Comparison of ENCODE assay signal across 14 cellular contexts in the genomic region with DNA sequence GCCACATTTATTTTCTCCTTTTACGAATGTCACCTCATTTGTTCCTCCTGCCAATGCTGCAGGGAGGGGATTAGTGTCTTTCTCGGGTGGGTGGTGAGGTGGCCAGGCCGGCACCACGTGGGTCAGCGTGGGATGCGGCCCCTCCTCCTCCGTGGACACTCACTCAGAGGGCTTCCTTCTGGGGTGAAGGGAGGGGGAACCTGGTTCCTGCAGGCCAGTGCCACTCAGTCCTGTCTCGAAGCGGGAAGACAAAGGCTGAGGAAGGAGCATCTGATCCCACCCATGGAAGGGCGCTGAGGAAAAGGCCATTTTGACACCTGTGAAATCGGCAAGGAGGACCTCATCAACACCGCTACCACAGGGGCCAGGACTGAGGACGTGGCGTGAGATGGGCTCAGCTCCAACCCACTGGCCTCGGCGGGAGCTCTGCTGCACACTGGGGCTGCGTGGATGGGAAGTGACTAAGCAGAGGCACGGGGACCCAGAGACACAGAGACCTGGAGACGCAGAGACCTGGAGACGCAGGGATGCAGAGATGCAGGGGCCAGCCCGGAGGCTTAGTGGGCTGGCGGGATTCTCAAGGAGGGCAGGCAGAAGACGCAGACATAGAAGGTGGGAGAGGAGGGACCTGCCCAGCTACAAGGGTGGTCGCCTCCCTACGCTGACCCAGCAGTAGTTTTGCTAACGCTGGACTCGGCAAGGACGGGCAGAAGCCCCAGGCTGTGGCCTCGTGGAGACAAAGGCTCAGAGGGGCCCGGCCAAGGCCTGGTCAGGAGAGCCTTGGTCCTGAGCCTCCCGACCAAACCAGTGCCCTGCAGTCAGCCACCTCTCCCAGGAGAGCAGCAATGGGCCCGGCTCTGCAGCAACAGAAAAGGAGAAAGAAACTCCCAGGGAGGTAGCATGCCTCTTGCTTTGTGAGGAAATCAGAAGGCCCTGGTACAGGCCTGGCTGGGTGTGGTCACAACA.
A peak's percentile ranks its signal among the peaks of the same experiment; 100 is the strongest.
DNase-seq lines count a peak whose midpoint lies in the region; ATAC-seq and TF ChIP-seq lines count a peak whose summit lies in the region.
"Had no signal": no experiment of that assay in that cellular context is flagged by ENCODE, and none has a peak within 500 bp of the region (broad histone marks: within the 10 kb centered on the region; RNA-seq: fewer than 3 reads in every experiment).

No MANE protein-coding gene starts in this region.

- H3K4me3 Mint-ChIP-seq in WTC11 = no peak overlapping the region
- H3K4me3 Mint-ChIP-seq: activated CD4-positive, alpha-beta T cell treated with anti-CD3 and anti-CD28 coated beads, Interleukin-2, amount 10 ng/mL, durations not matched to agents 24 days and 14 days; activated T-cell treated with anti-CD3 and anti-CD28 coated beads, Interleukin-2, amount 50 U/mL, for 72 hours had no signal

- no peaks in the 10 kb centered on the region for H3K9me3 Mint-ChIP-seq in WTC11
- H3K9me3 Mint-ChIP-seq: activated CD4-positive, alpha-beta T cell treated with anti-CD3 and anti-CD28 coated beads, Interleukin-2, amount 10 ng/mL, durations not matched to agents 24 days and 14 days; activated T-cell treated with anti-CD3 and anti-CD28 coated beads, Interleukin-2, amount 50 U/mL, for 72 hours had no signal

- H3K27me3 Mint-ChIP-seq in WTC11 (ENCODE audit: low read depth) = no peaks in the 10 kb centered on the region
- H3K27me3 Mint-ChIP-seq: activated CD4-positive, alpha-beta T cell treated with anti-CD3 and anti-CD28 coated beads, Interleukin-2, amount 10 ng/mL, durations not matched to agents 24 days and 14 days had no signal

- intact Hi-C loops in sciatic nerve (cut with DNase I) = no loop called here

- no peak overlapping the region for H3K27ac Mint-ChIP-seq in WTC11
- H3K27ac Mint-ChIP-seq: activated CD4-positive, alpha-beta T cell treated with anti-CD3 and anti-CD28 coated beads, Interleukin-2, amount 10 ng/mL, durations not matched to agents 24 days and 14 days; activated T-cell treated with anti-CD3 and anti-CD28 coated beads, Interleukin-2, amount 50 U/mL, for 72 hours had no signal

- H3K36me3 Mint-ChIP-seq in WTC11 = no peaks in the 10 kb centered on the region

- no peak for TF ChIP-seq CTCF in WTC11 (IDR thresholded peaks at IDR 0.05)

- H3K4me1 Mint-ChIP-seq in WTC11 = no peaks in the 10 kb centered on the region; the same call in 1 of the 2 replicates
- H3K4me1 Mint-ChIP-seq: activated CD4-positive, alpha-beta T cell treated with anti-CD3 and anti-CD28 coated beads, Interleukin-2, amount 10 ng/mL, durations not matched to agents 24 days and 14 days had no signal

- peak; percentile 19 for DNase-seq in activated CD4-positive, CD25-positive, alpha-beta regulatory T cell treated with anti-CD3 and anti-CD28 coated beads, Interleukin-2, amount 50 U/mL, for 72 hours
- DNase-seq in WTC11 (ENCODE audit: low spot score) (peak; percentile 9), iPS-NIHi7 (ENCODE audit: extremely low spot score) (peak; percentile 8), sciatic nerve (ENCODE audit: low spot score) (peak; percentile 33), NCI-H748 treated with DMSO at 0.1 percent for 48 hours (lab: John Stamatoyannopoulos, UW) (no peak), T-helper 9 cell (no peak), NCI-H1694 treated with DMSO at 0.1 percent for 48 hours (lab: John Stamatoyannopoulos, UW) (no peak)
- DNase-seq: activated CD4-positive, alpha-beta T cell treated with anti-CD3 and anti-CD28 coated beads, Interleukin-2, amount 10 ng/mL, durations not matched to agents 24 days and 14 days; activated T-cell treated with anti-CD3 and anti-CD28 coated beads, Interleukin-2, amount 50 U/mL, for 72 hours; DMS 273 treated with DMSO at 0.1 percent for 48 hours; NCI-H2081; NCI-H526; thyroid gland had no signal

- CTCF ChIA-PET in WTC11 (lab: Charles Lee) = interaction anchor here (1.1 kb wide), 1 partner anchor 27 kb away, joined by 3 read pairs; no protein-coding TSS in a partner anchor

- POLR2A ChIA-PET in WTC11 (lab: Charles Lee) = no interaction called here

- ATAC-seq in activated CD4-positive, CD25-positive, alpha-beta regulatory T cell treated with anti-CD3 and anti-CD28 coated beads, Interleukin-2, amount 50 U/mL, for 24 hours = no peak
- no peak for ATAC-seq in WTC11
- no peak for ATAC-seq in sciatic nerve
- ATAC-seq: activated T-cell treated with anti-CD3 and anti-CD28 coated beads, Interleukin-2, amount 50 U/mL, for 72 hours had no signal

TF ChIP-seq in WTC11, 78 proteins besides CTCF, POLR2A, EP300 and RAD21 (continues in another document):
- TF ChIP-seq, protein P1, sequence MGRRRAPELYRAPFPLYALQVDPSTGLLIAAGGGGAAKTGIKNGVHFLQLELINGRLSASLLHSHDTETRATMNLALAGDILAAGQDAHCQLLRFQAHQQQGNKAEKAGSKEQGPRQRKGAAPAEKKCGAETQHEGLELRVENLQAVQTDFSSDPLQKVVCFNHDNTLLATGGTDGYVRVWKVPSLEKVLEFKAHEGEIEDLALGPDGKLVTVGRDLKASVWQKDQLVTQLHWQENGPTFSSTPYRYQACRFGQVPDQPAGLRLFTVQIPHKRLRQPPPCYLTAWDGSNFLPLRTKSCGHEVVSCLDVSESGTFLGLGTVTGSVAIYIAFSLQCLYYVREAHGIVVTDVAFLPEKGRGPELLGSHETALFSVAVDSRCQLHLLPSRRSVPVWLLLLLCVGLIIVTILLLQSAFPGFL (CRISPR knock-in tag; IDR thresholded peaks at IDR 0.05; ENCODE audit: borderline replicate concordance) = no peak
- no peak for TF ChIP-seq TP53 (CRISPR knock-in tag; IDR thresholded peaks at IDR 0.05)
- TF ChIP-seq SP1 (CRISPR knock-in tag; conservative IDR thresholded peaks at IDR 0.05) = no peak
- no peak for TF ChIP-seq EMX1 (CRISPR knock-in tag; IDR thresholded peaks at IDR 0.05)
- no peak for TF ChIP-seq AR (CRISPR knock-in tag; IDR thresholded peaks at IDR 0.05)
- TF ChIP-seq E2F1 (CRISPR knock-in tag; IDR thresholded peaks at IDR 0.05) = no peak
- no peak for TF ChIP-seq GTF2I (CRISPR knock-in tag; conservative IDR thresholded peaks at IDR 0.05)
- no peak for TF ChIP-seq ZBTB21 (CRISPR knock-in tag; IDR thresholded peaks at IDR 0.05; ENCODE audit: borderline replicate concordance)
- no peak for TF ChIP-seq NR3C1 (CRISPR knock-in tag; conservative IDR thresholded peaks at IDR 0.05; ENCODE audit: low read depth)
- TF ChIP-seq, protein P2, sequence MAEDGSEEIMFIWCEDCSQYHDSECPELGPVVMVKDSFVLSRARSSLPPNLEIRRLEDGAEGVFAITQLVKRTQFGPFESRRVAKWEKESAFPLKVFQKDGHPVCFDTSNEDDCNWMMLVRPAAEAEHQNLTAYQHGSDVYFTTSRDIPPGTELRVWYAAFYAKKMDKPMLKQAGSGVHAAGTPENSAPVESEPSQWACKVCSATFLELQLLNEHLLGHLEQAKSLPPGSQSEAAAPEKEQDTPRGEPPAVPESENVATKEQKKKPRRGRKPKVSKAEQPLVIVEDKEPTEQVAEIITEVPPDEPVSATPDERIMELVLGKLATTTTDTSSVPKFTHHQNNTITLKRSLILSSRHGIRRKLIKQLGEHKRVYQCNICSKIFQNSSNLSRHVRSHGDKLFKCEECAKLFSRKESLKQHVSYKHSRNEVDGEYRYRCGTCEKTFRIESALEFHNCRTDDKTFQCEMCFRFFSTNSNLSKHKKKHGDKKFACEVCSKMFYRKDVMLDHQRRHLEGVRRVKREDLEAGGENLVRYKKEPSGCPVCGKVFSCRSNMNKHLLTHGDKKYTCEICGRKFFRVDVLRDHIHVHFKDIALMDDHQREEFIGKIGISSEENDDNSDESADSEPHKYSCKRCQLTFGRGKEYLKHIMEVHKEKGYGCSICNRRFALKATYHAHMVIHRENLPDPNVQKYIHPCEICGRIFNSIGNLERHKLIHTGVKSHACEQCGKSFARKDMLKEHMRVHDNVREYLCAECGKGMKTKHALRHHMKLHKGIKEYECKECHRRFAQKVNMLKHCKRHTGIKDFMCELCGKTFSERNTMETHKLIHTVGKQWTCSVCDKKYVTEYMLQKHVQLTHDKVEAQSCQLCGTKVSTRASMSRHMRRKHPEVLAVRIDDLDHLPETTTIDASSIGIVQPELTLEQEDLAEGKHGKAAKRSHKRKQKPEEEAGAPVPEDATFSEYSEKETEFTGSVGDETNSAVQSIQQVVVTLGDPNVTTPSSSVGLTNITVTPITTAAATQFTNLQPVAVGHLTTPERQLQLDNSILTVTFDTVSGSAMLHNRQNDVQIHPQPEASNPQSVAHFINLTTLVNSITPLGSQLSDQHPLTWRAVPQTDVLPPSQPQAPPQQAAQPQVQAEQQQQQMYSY (CRISPR knock-in tag; IDR thresholded peaks at IDR 0.05) = no peak

Comparison
In these comparisons a context has a peak if more than half of its experiments do, and no peak if none do; other contexts are left out.
1. DNase-seq: peak in activated CD4-positive, CD25-positive, alpha-beta regulatory T cell treated with anti-CD3 and anti-CD28 coated beads, Interleukin-2, amount 50 U/mL, for 72 hours (single experiment), WTC11 (single experiment), iPS-NIHi7 (single experiment) and sciatic nerve (single experiment); none in NCI-H748 treated with DMSO at 0.1 percent for 48 hours (single experiment), T-helper 9 cell (single experiment) and NCI-H1694 treated with DMSO at 0.1 percent for 48 hours (single experiment).